20 cellular contexts compared by ENCODE assay signal in genomic region chr6:12353731-12354130, GRCh38.
DNase-seq lines count a peak whose midpoint lies in the region; ATAC-seq, FAIRE-seq and TF ChIP-seq lines count a peak whose summit lies in the region.
"Had no signal": no experiment of that assay in that cellular context is flagged by ENCODE, and none has a peak within 500 bp of the region (broad histone marks: within the 10 kb centered on the region; RNA-seq: fewer than 3 reads in every experiment).

No MANE protein-coding gene starts in this region.

- H3K4me1 Mint-ChIP-seq in endothelial cell (ENCODE audit: unreplicated experiment), result no peaks in the 10 kb centered on the region
- peaks cover 0 to under 1% (median 0%) of the 10 kb centered on the region in 7 donors for H3K4me1 Mint-ChIP-seq in naive thymus-derived CD4-positive, alpha-beta T cell
- H3K4me1 Mint-ChIP-seq: CD8-positive, alpha-beta memory T cell had no signal

- no peak for ATAC-seq in A549
- no peak for ATAC-seq in naive thymus-derived CD4-positive, alpha-beta T cell

- no peaks in the 10 kb centered on the region for H3K36me3 ChIP-seq in esophagus squamous epithelium
- H3K36me3 ChIP-seq in naive thymus-derived CD4-positive, alpha-beta T cell (ENCODE audit: control insufficient read depth in 2 of 3, insufficient read depth in 3 of 3, low read length in 3 of 3), result no peaks in the 10 kb centered on the region
- H3K36me3 ChIP-seq: esophagus muscularis mucosa, WERI-Rb-1 had no signal

- H3K4me1 ChIP-seq in A549, result peaks cover 49% of the 10 kb centered on the region
- peaks cover 0 to 43% (median 9%) of the 10 kb centered on the region in 3 donors for H3K4me1 ChIP-seq in esophagus squamous epithelium
- H3K4me1 ChIP-seq in naive thymus-derived CD4-positive, alpha-beta T cell (ENCODE audit: control insufficient read depth in 2 of 2, insufficient read depth in 2 of 2, low read length in 2 of 2), result no peaks in the 10 kb centered on the region

- H3K4me3 Mint-ChIP-seq in endothelial cell (ENCODE audit: unreplicated experiment), result no peak overlapping the region
- H3K4me3 Mint-ChIP-seq in naive thymus-derived CD4-positive, alpha-beta T cell, result no peak overlapping the region
- H3K4me3 Mint-ChIP-seq: CD8-positive, alpha-beta memory T cell had no signal

- intact Hi-C loops in esophagus squamous epithelium (cut with DNase I), result no loop called here
- intact Hi-C loops in naive thymus-derived CD4-positive, alpha-beta T cell (cut with micrococcal nuclease), result no loop called here

- no peak for FAIRE-seq in A549 (lab: Jason Lieb, UNC)
- FAIRE-seq: H54, urothelium cell line had no signal

- no peaks in the 10 kb centered on the region for H3K27me3 ChIP-seq in esophagus squamous epithelium
- no peaks in the 10 kb centered on the region for H3K27me3 ChIP-seq in naive thymus-derived CD4-positive, alpha-beta T cell (ENCODE audit: control insufficient read depth in 2 of 2, insufficient read depth in 2 of 2, low read length in 2 of 2)
- H3K27me3 ChIP-seq: dorsolateral prefrontal cortex, esophagus muscularis mucosa had no signal

- TF ChIP-seq EP300 in A549 (IDR thresholded peaks at IDR 0.05), result no peak

- TF ChIP-seq CTCF in A549 (IDR thresholded peaks at IDR 0.05) (no peak), esophagus squamous epithelium (IDR thresholded peaks at IDR 0.05) (no peak), endothelial cell (IDR thresholded peaks at IDR 0.05; ENCODE audit: unreplicated experiment) (no peak)

- TF ChIP-seq RAD21 in A549 (conservative IDR thresholded peaks at IDR 0.05 in 1 of 2, IDR thresholded peaks at IDR 0.05 in 1 of 2), result no peak

- H3K9me3 Mint-ChIP-seq in endothelial cell (ENCODE audit: unreplicated experiment), result no peaks in the 10 kb centered on the region
- peaks cover 4 to 35% (median 17%) of the 10 kb centered on the region in 11 donors for H3K9me3 Mint-ChIP-seq in naive thymus-derived CD4-positive, alpha-beta T cell

- peaks cover 8% of the 10 kb centered on the region for H3K36me3 Mint-ChIP-seq in endothelial cell (ENCODE audit: low read depth, unreplicated experiment)
- peaks cover 0 to 7% (median 5%) of the 10 kb centered on the region in 5 donors for H3K36me3 Mint-ChIP-seq in naive thymus-derived CD4-positive, alpha-beta T cell

- 77% methylated on average over 3 of the region's 3 CpGs for WGBS in A549 (ENCODE audit: missing lambda C conversion rate)
- 37 to 49% methylated on average over 3 of the region's 3 CpGs for WGBS in esophagus squamous epithelium, 2 donors

- CTCF ChIA-PET in A549 (lab: Yijun Ruan, JAX), result interaction anchor here (1.5 kb wide), 1 partner anchor 9 kb away, joined by 3 read pairs; no protein-coding TSS in a partner anchor
- CTCF ChIA-PET in naive thymus-derived CD4-positive, alpha-beta T cell (lab: Charles Lee), result no interaction called here

- H3K4me3 ChIP-seq in A549 (no peak overlapping the region), esophagus squamous epithelium (no peak overlapping the region)
- H3K4me3 ChIP-seq in naive thymus-derived CD4-positive, alpha-beta T cell (ENCODE audit: low read length), result no peak overlapping the region
- H3K4me3 ChIP-seq: dorsolateral prefrontal cortex, esophagus muscularis mucosa had no signal

- H3K27ac ChIP-seq in A549 (peak overlapping the region; percentile 68 to 88; a peak in 5 of 6 replicates), esophagus squamous epithelium (peak overlapping the region in 3 of 4 donors; percentile 37 to 85 (median 67))
- H3K27ac ChIP-seq in naive thymus-derived CD4-positive, alpha-beta T cell (ENCODE audit: low read depth, low read length), result no peak overlapping the region
- H3K27ac ChIP-seq: dorsolateral prefrontal cortex, esophagus muscularis mucosa, WERI-Rb-1 had no signal

- no peak for DNase-seq in A549 (ENCODE audit: low read depth in 1 of 2, low spot score in 1 of 2)
- DNase-seq in amniotic epithelial cell (ENCODE audit: low read depth), result peak; percentile 36
- DNase-seq in esophagus squamous epithelium (lab: John Stamatoyannopoulos, UW), result no peak
- DNase-seq in lung microvascular endothelial cell (ENCODE audit: low read depth in 2 of 2), result peak; percentile 20 to 48
- DNase-seq in endothelial cell (ENCODE audit: low spot score), result no peak
- no peak for DNase-seq in dedifferentiated amniotic fluid mesenchymal stem cell (ENCODE audit: extremely low spot score)
- no peak for DNase-seq in naive thymus-derived CD4-positive, alpha-beta T cell
- DNase-seq in activated T-cell treated with anti-CD3 and anti-CD28 coated beads, Interleukin-2, amount 50 U/mL, for 1 hour, result no peak
- DNase-seq: amniotic stem cell; CD8-positive, alpha-beta memory T cell; dorsolateral prefrontal cortex; Kasumi-1; left cardiac atrium; NCI-H1436; NCI-H226; stimulated activated naive CD4-positive, alpha-beta T cell treated with Interleukin-2 at 50 U/mL for 16 hours; WERI-Rb-1 had no signal

- H3K9me3 ChIP-seq in A549 (peaks cover 37% of the 10 kb centered on the region), esophagus squamous epithelium (peaks cover 0 to 17% (median 7%) of the 10 kb centered on the region in 3 donors)
- H3K9me3 ChIP-seq in naive thymus-derived CD4-positive, alpha-beta T cell (ENCODE audit: control insufficient read depth in 2 of 3, low read length in 3 of 3), result peaks cover 0 to 14% (median 0%) of the 10 kb centered on the region in 3 experiments

- POLR2A ChIA-PET in A549 (lab: Yijun Ruan, JAX), result no interaction called here
- POLR2A ChIA-PET in naive thymus-derived CD4-positive, alpha-beta T cell (lab: Charles Lee), result no interaction called here

- peaks cover 2% of the 10 kb centered on the region for H3K27me3 Mint-ChIP-seq in endothelial cell (ENCODE audit: unreplicated experiment)
- peaks cover 0 to 26% (median 15%) of the 10 kb centered on the region in 5 donors for H3K27me3 Mint-ChIP-seq in naive thymus-derived CD4-positive, alpha-beta T cell

- no peak for TF ChIP-seq POLR2A in A549 (IDR thresholded peaks at IDR 0.05; ENCODE audit: low read length)
- no peak for TF ChIP-seq POLR2A in esophagus squamous epithelium (IDR thresholded peaks at IDR 0.05)

- no peak overlapping the region for H3K27ac Mint-ChIP-seq in endothelial cell (ENCODE audit: unreplicated experiment)
- no peak overlapping the region for H3K27ac Mint-ChIP-seq in naive thymus-derived CD4-positive, alpha-beta T cell
- H3K27ac Mint-ChIP-seq: CD8-positive, alpha-beta memory T cell had no signal

- H3K4me2 ChIP-seq in A549, result no peak overlapping the region

TF ChIP-seq in A549, 52 proteins besides CTCF, POLR2A, EP300 and RAD21:
- TF ChIP-seq ATOH8 (CRISPR knock-in tag; IDR thresholded peaks at IDR 0.05; ENCODE audit: low read depth) (no peak), NFE2L2 (conservative IDR thresholded peaks at IDR 0.05; ENCODE audit: low read length) (no peak), HES2 (IDR thresholded peaks at IDR 0.05) (no peak), RNF2 (IDR thresholded peaks at IDR 0.05; ENCODE audit: borderline replicate concordance, low read depth) (no peak), TFCP2L1 (CRISPR knock-in tag; IDR thresholded peaks at IDR 0.05) (no peak), KDM1A (IDR thresholded peaks at IDR 0.05; ENCODE audit: low read depth) (no peak), EHF (CRISPR knock-in tag; IDR thresholded peaks at IDR 0.05) (no peak), HOXB13 (CRISPR knock-in tag; IDR thresholded peaks at IDR 0.05; ENCODE audit: low read depth) (no peak), PBX3 (IDR thresholded peaks at IDR 0.05) (no peak), CBX2 (IDR thresholded peaks at IDR 0.05; ENCODE audit: borderline replicate concordance, low read depth) (no peak), ZNF302 (CRISPR knock-in tag; IDR thresholded peaks at IDR 0.05) (no peak), GATA3 (IDR thresholded peaks at IDR 0.05; ENCODE audit: borderline replicate concordance) (no peak)
- TF ChIP-seq, protein P1, sequence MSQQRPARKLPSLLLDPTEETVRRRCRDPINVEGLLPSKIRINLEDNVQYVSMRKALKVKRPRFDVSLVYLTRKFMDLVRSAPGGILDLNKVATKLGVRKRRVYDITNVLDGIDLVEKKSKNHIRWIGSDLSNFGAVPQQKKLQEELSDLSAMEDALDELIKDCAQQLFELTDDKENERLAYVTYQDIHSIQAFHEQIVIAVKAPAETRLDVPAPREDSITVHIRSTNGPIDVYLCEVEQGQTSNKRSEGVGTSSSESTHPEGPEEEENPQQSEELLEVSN (IDR thresholded peaks at IDR 0.05; ENCODE audit: borderline replicate concordance, low read depth), result no peak

Comparison
In these comparisons a context has a peak if more than half of its experiments do, and no peak if none do; other contexts are left out.
1. DNase-seq: peak in amniotic epithelial cell (single experiment) and lung microvascular endothelial cell (2 of 2); none in A549 (0 of 2), esophagus squamous epithelium (single experiment), endothelial cell (single experiment), dedifferentiated amniotic fluid mesenchymal stem cell (single experiment), naive thymus-derived CD4-positive, alpha-beta T cell (0 of 9) and activated T-cell treated with anti-CD3 and anti-CD28 coated beads, Interleukin-2, amount 50 U/mL, for 1 hour (single experiment).